11 cellular contexts compared by ENCODE assay signal in genomic region chr9:2465921-2466460, GRCh38.
DNase-seq lines count a peak whose midpoint lies in the region; ATAC-seq, FAIRE-seq and TF ChIP-seq lines count a peak whose summit lies in the region.
"Had no signal": no experiment of that assay in that cellular context is flagged by ENCODE, and none has a peak within 500 bp of the region (broad histone marks: within the 10 kb centered on the region; RNA-seq: fewer than 3 reads in every experiment).

No MANE protein-coding gene starts in this region.

- no peaks in the 10 kb centered on the region for H3K27me3 ChIP-seq in A673 (replicated peaks; ENCODE audit: insufficient read depth, low read depth, low read length, poor library complexity)

- POLR2A ChIA-PET in A673 (lab: Charles Lee; ENCODE audit: low non-redundant PET): no interaction called here

- H3K9me3 ChIP-seq in A673 (ENCODE audit: low read depth, low read length, poor library complexity, severe bottlenecking): peaks cover 2% of the 10 kb centered on the region

- peak; percentile 96 to 98 for ATAC-seq in activated T-cell treated with anti-CD3 and anti-CD28 coated beads, Interleukin-2, amount 50 U/mL, for 72 hours (replicated peaks in 1 of 2)
- peak; percentile 99 for ATAC-seq in HG02870 (IDR thresholded peaks at IDR 0.05; ENCODE audit: unreplicated experiment)

- no peak overlapping the region for H3K27ac Mint-ChIP-seq in activated T-cell treated with anti-CD3 and anti-CD28 coated beads, Interleukin-2, amount 50 U/mL, for 72 hours
- H3K27ac Mint-ChIP-seq: activated B cell treated with CpG ODN at 0.5 μM for 24 hours had no signal

- H3K9me3 Mint-ChIP-seq in activated T-cell treated with anti-CD3 and anti-CD28 coated beads, Interleukin-2, amount 50 U/mL, for 72 hours: peaks cover 2% of the 10 kb centered on the region in 2 donors

- no peak overlapping the region for H3K27ac ChIP-seq in A673 (ENCODE audit: low read depth, low read length, poor library complexity, severe bottlenecking)

- no peak for FAIRE-seq in D721Med (lab: Jason Lieb, UNC)
- FAIRE-seq: keratinocyte had no signal

- CTCF ChIA-PET in A673 (lab: Charles Lee): no interaction called here

- peaks cover 10% of the 10 kb centered on the region for H3K4me1 ChIP-seq in A673 (ENCODE audit: insufficient read depth, low read length, poor library complexity, severe bottlenecking)

- no peaks in the 10 kb centered on the region for H3K4me1 Mint-ChIP-seq in activated T-cell treated with anti-CD3 and anti-CD28 coated beads, Interleukin-2, amount 50 U/mL, for 72 hours (ENCODE audit: low read depth)
- H3K4me1 Mint-ChIP-seq: activated B cell treated with CpG ODN at 0.5 μM for 24 hours had no signal

- no TSS peak for BruUV-seq in A673 (replicated peaks; lab: Mats Ljungman, UMichigan)

- TF ChIP-seq CTCF in D721Med (IDR thresholded peaks at IDR 0.05; ENCODE audit: insufficient read depth, missing control alignments) (no peak), A673 (conservative IDR thresholded peaks at IDR 0.05; ENCODE audit: low read depth, low read length) (no peak)

- no peak overlapping the region for H3K4me3 ChIP-seq in A673 (ENCODE audit: low read depth, low read length, poor library complexity, severe bottlenecking)

- no peaks in the 10 kb centered on the region for H3K36me3 ChIP-seq in A673 (ENCODE audit: insufficient read depth, low read length, poor library complexity, severe bottlenecking)

- H3K27me3 Mint-ChIP-seq in activated T-cell treated with anti-CD3 and anti-CD28 coated beads, Interleukin-2, amount 50 U/mL, for 72 hours (ENCODE audit: low read depth): peaks cover 27% of the 10 kb centered on the region

- H3K36me3 Mint-ChIP-seq in activated T-cell treated with anti-CD3 and anti-CD28 coated beads, Interleukin-2, amount 50 U/mL, for 72 hours (ENCODE audit: insufficient read depth in 2 of 2): no peaks in the 10 kb centered on the region

- H3K4me3 Mint-ChIP-seq in activated T-cell treated with anti-CD3 and anti-CD28 coated beads, Interleukin-2, amount 50 U/mL, for 72 hours: no peak overlapping the region
- H3K4me3 Mint-ChIP-seq: activated B cell treated with CpG ODN at 0.5 μM for 24 hours had no signal

- DNase-seq in activated T-cell treated with anti-CD3 and anti-CD28 coated beads, Interleukin-2, amount 50 U/mL, for 72 hours: peak in 1 of 2 donors; percentile 1
- DNase-seq in activated T-cell treated with anti-CD3 and anti-CD28 coated beads for 4 hours (no peak), NCI-H2107 (lab: John Stamatoyannopoulos, UW) (peak; percentile 6), kidney glomerular epithelial cell (lab: John Stamatoyannopoulos, UW) (peak; percentile 19), D721Med (ENCODE audit: insufficient read length, low spot score) (no peak), A673 (ENCODE audit: low spot score) (no peak), Ammon's horn (ENCODE audit: low spot score) (no peak)
- DNase-seq: activated B cell treated with CpG ODN at 0.5 μM for 24 hours, DND-41 had no signal

- intact Hi-C loops in A673 (cut with micrococcal nuclease; ENCODE audit: unreplicated experiment): no loop called here

Comparison
In these comparisons a context has a peak if more than half of its experiments do, and no peak if none do; other contexts are left out.
1. DNase-seq: peak in NCI-H2107 (single experiment) and kidney glomerular epithelial cell (single experiment); none in activated T-cell treated with anti-CD3 and anti-CD28 coated beads for 4 hours (single experiment), D721Med (single experiment), A673 (single experiment) and Ammon's horn (single experiment).